13 cellular contexts compared by ENCODE assay signal in genomic region chr11:23123766-23124165, GRCh38.
A peak's percentile ranks its signal among the peaks of the same experiment; 100 is the strongest.
DNase-seq lines count a peak whose midpoint lies in the region; ATAC-seq and TF ChIP-seq lines count a peak whose summit lies in the region.
"Had no signal": no experiment of that assay in that cellular context is flagged by ENCODE, and none has a peak within 500 bp of the region (broad histone marks: within the 10 kb centered on the region; RNA-seq: fewer than 3 reads in every experiment).

No MANE protein-coding gene starts in this region.

- H2AFZ ChIP-seq in SK-N-SH (ENCODE audit: low read depth) (no peak overlapping the region), smooth muscle cell (ENCODE audit: low read depth) (peak overlapping the region; percentile 50)

- H3F3A ChIP-seq in SK-N-SH (replicated peaks; ENCODE audit: insufficient read depth) (no peaks in the 10 kb centered on the region), smooth muscle cell (ENCODE audit: low read depth) (no peaks in the 10 kb centered on the region)

- H3K36me3 ChIP-seq in HAP-1 (replicated peaks) (no peaks in the 10 kb centered on the region), SK-N-SH (replicated peaks in 1 of 2; ENCODE audit: control insufficient read depth in 1 of 2, insufficient read depth in 2 of 2, low read length in 1 of 2) (no peaks in the 10 kb centered on the region), smooth muscle cell (ENCODE audit: low read depth) (no peaks in the 10 kb centered on the region)
- H3K36me3 ChIP-seq: prostate gland had no signal

- no peak overlapping the region for H3K4me3 Mint-ChIP-seq in activated naive CD4-positive, alpha-beta T cell treated with anti-CD3 and anti-CD28 coated beads for 36 hours
- H3K4me3 Mint-ChIP-seq: activated CD8-positive, alpha-beta T cell treated with anti-CD3 and anti-CD28 coated beads, Interleukin-2, amount 10 ng/mL, durations not matched to agents 7 days and 5 days; activated naive CD8-positive, alpha-beta T cell; memory B cell had no signal

- CTCF ChIA-PET in SK-N-SH (lab: Yijun Ruan, JAX): interaction anchor here (2.9 kb wide), 1 partner anchor 10 kb away, joined by 11 read pairs; no protein-coding TSS in a partner anchor
- CTCF ChIA-PET in activated naive CD4-positive, alpha-beta T cell treated with anti-CD3 and anti-CD28 coated beads for 36 hours (lab: Charles Lee): interaction anchor here (1.1 kb wide), 1 partner anchor 10 kb away, joined by 3 read pairs; no protein-coding TSS in a partner anchor

- no peak overlapping the region for H3K9ac ChIP-seq in SK-N-SH
- H3K9ac ChIP-seq in smooth muscle cell (ENCODE audit: low read depth): no peak overlapping the region

- no peak for TF ChIP-seq EP300 in SK-N-SH (IDR thresholded peaks at IDR 0.05; ENCODE audit: borderline replicate concordance in 1 of 2, low read depth in 1 of 2, low read length in 1 of 2)

- H3K4me2 ChIP-seq in SK-N-SH (no peak overlapping the region), smooth muscle cell (peak overlapping the region; percentile 25)

- no peak overlapping the region for H3K27ac Mint-ChIP-seq in activated naive CD4-positive, alpha-beta T cell treated with anti-CD3 and anti-CD28 coated beads for 36 hours
- H3K27ac Mint-ChIP-seq: activated CD8-positive, alpha-beta T cell treated with anti-CD3 and anti-CD28 coated beads, Interleukin-2, amount 10 ng/mL, durations not matched to agents 7 days and 5 days; activated naive CD8-positive, alpha-beta T cell; memory B cell had no signal

- ATAC-seq in foreskin keratinocyte: peak; percentile 67
- ATAC-seq: activated CD8-positive, alpha-beta T cell treated with anti-CD3 and anti-CD28 coated beads, Interleukin-2, amount 10 ng/mL, durations not matched to agents 7 days and 5 days had no signal

- H3K9me3 ChIP-seq in HAP-1 (no peaks in the 10 kb centered on the region), SK-N-SH (no peaks in the 10 kb centered on the region), smooth muscle cell (replicated peaks; ENCODE audit: low read depth) (no peaks in the 10 kb centered on the region)
- H3K9me3 ChIP-seq: prostate gland had no signal

- H3K79me2 ChIP-seq in SK-N-SH (ENCODE audit: insufficient read depth) (no peaks in the 10 kb centered on the region), smooth muscle cell (ENCODE audit: low read depth) (no peaks in the 10 kb centered on the region)

- H3K27ac ChIP-seq in SK-N-SH (ENCODE audit: low read depth in 2 of 2, low read length in 1 of 2): no peak overlapping the region; a peak in 1 of 4 replicates
- no peak overlapping the region for H3K27ac ChIP-seq in foreskin keratinocyte
- H3K27ac ChIP-seq in smooth muscle cell (ENCODE audit: low read depth): peak overlapping the region; percentile 46
- H3K27ac ChIP-seq: prostate gland had no signal

- WGBS in SK-N-SH (ENCODE audit: low lambda C conversion rate): 44% methylated on average over 3 of the region's 3 CpGs
- WGBS in smooth muscle cell (ENCODE audit: low lambda C conversion rate): 36% methylated on average over 3 of the region's 3 CpGs

- no peaks in the 10 kb centered on the region for H4K20me1 ChIP-seq in SK-N-SH (ENCODE audit: insufficient read depth)
- H4K20me1 ChIP-seq in smooth muscle cell (ENCODE audit: low read depth): no peaks in the 10 kb centered on the region

- no peaks in the 10 kb centered on the region for H3K9me3 Mint-ChIP-seq in activated naive CD4-positive, alpha-beta T cell treated with anti-CD3 and anti-CD28 coated beads for 36 hours
- H3K9me3 Mint-ChIP-seq: memory B cell had no signal

- H3K27me3 Mint-ChIP-seq in activated naive CD4-positive, alpha-beta T cell treated with anti-CD3 and anti-CD28 coated beads for 36 hours (ENCODE audit: low read depth): no peaks in the 10 kb centered on the region
- H3K27me3 Mint-ChIP-seq: activated naive CD8-positive, alpha-beta T cell; memory B cell had no signal

- in situ Hi-C loops in HAP-1 (cut with MboI; ENCODE audit: low sequenced_read_pairs): no loop called here

- intact Hi-C loops in activated naive CD4-positive, alpha-beta T cell treated with anti-CD3 and anti-CD28 coated beads for 36 hours (cut with micrococcal nuclease): no loop called here

- H3K36me3 Mint-ChIP-seq in activated naive CD4-positive, alpha-beta T cell treated with anti-CD3 and anti-CD28 coated beads for 36 hours (ENCODE audit: low read depth): no peaks in the 10 kb centered on the region
- H3K36me3 Mint-ChIP-seq: activated naive CD8-positive, alpha-beta T cell; memory B cell had no signal

- H3K4me3 ChIP-seq in HAP-1 (no peak overlapping the region), SK-N-SH (ENCODE audit: low read depth in 2 of 2, low read length in 1 of 2) (no peak overlapping the region), smooth muscle cell (no peak overlapping the region)
- H3K4me3 ChIP-seq: prostate gland had no signal

- TF ChIP-seq CTCF in SK-N-SH (IDR thresholded peaks at IDR 0.05): no peak
- no peak for TF ChIP-seq CTCF in foreskin keratinocyte (conservative IDR thresholded peaks at IDR 0.05)
- no peak for TF ChIP-seq CTCF in smooth muscle cell (IDR thresholded peaks at IDR 0.05; ENCODE audit: borderline replicate concordance, insufficient read depth, poor library complexity, severe bottlenecking)

- no peaks in the 10 kb centered on the region for H3K9me2 ChIP-seq in SK-N-SH

- peak; percentile 43 to 49 for DNase-seq in HAP-1 (ENCODE audit: low spot score in 2 of 2)
- no peak for DNase-seq in SK-N-SH
- DNase-seq in foreskin keratinocyte: peak; percentile 5 to 10
- no peak for DNase-seq in smooth muscle cell (lab: John Stamatoyannopoulos, UW; ENCODE audit: unreplicated experiment)
- DNase-seq in activated naive CD4-positive, alpha-beta T cell treated with anti-CD3 and anti-CD28 coated beads for 36 hours: no peak
- no peak for DNase-seq in NCI-H146 (lab: John Stamatoyannopoulos, UW)
- no peak for DNase-seq in activated T-cell treated with anti-CD3 and anti-CD28 coated beads, Interleukin-2, amount 50 U/mL, for 48 hours
- DNase-seq: activated CD8-positive, alpha-beta T cell treated with anti-CD3 and anti-CD28 coated beads, Interleukin-2, amount 10 ng/mL, durations not matched to agents 7 days and 5 days; GOT3; Karpas-422 had no signal

- no peak for TF ChIP-seq RAD21 in SK-N-SH (IDR thresholded peaks at IDR 0.05; ENCODE audit: low read length)

- H3K27me3 ChIP-seq in HAP-1 (ENCODE audit: low read depth): no peaks in the 10 kb centered on the region
- H3K27me3 ChIP-seq in SK-N-SH (ENCODE audit: insufficient read depth): no peaks in the 10 kb centered on the region
- no peaks in the 10 kb centered on the region for H3K27me3 ChIP-seq in foreskin keratinocyte
- H3K27me3 ChIP-seq in smooth muscle cell (ENCODE audit: low read depth): no peaks in the 10 kb centered on the region

- no peaks in the 10 kb centered on the region for H3K4me1 Mint-ChIP-seq in activated naive CD4-positive, alpha-beta T cell treated with anti-CD3 and anti-CD28 coated beads for 36 hours (ENCODE audit: low read depth)
- H3K4me1 Mint-ChIP-seq: memory B cell had no signal

- H3K4me1 ChIP-seq in HAP-1 (peaks cover 27% of the 10 kb centered on the region), SK-N-SH (ENCODE audit: control insufficient read depth in 1 of 2, insufficient read depth in 2 of 2, low read depth in 1 of 2, low read length in 1 of 2) (no peaks in the 10 kb centered on the region), foreskin keratinocyte (no peaks in the 10 kb centered on the region), smooth muscle cell (ENCODE audit: low read depth) (no peaks in the 10 kb centered on the region)
- H3K4me1 ChIP-seq: prostate gland had no signal

- POLR2A ChIA-PET in SK-N-SH (lab: Yijun Ruan, JAX): no interaction called here

TF ChIP-seq in SK-N-SH, 30 proteins besides CTCF, POLR2A, EP300 and RAD21:
- TF ChIP-seq FOXM1 (IDR thresholded peaks at IDR 0.05; ENCODE audit: low read depth): no peak
- TF ChIP-seq FOSL2 (IDR thresholded peaks at IDR 0.05; ENCODE audit: borderline replicate concordance, low read depth): peak; percentile 2; the same call in 1 of the 2 replicates
- no peak for TF ChIP-seq RFX5 (IDR thresholded peaks at IDR 0.05; ENCODE audit: low read length)
- no peak for TF ChIP-seq MAX (IDR thresholded peaks at IDR 0.05; ENCODE audit: low read depth)
TF ChIP-seq in SK-N-SH: peak in this region for 1.

Comparison
In these comparisons a context has a peak if more than half of its experiments do, and no peak if none do; other contexts are left out.
1. DNase-seq: peak in HAP-1 (2 of 2) and foreskin keratinocyte (2 of 2); none in SK-N-SH (single experiment), smooth muscle cell (single experiment), activated naive CD4-positive, alpha-beta T cell treated with anti-CD3 and anti-CD28 coated beads for 36 hours (single experiment), NCI-H146 (single experiment) and activated T-cell treated with anti-CD3 and anti-CD28 coated beads, Interleukin-2, amount 50 U/mL, for 48 hours (0 of 2).